In genomic region chr19:38949580-38950367, GRCh38 we compare ENCODE assay signal across 8 cellular contexts. TPM values are rescaled to one million over a fixed set of nuclear protein-coding genes. Genes with fewer than 3 reads are reported as not detected.
DNase-seq lines count a peak whose midpoint lies in the region; ATAC-seq, FAIRE-seq and TF ChIP-seq lines count a peak whose summit lies in the region.

No MANE protein-coding gene starts in this region.

- ATAC-seq in naive thymus-derived CD8-positive, alpha-beta T cell: peak; percentile 96
- ATAC-seq in GM21529 (IDR thresholded peaks at IDR 0.05; ENCODE audit: unreplicated experiment): no peak
- no peak for ATAC-seq in GM21737 (IDR thresholded peaks at IDR 0.05; ENCODE audit: unreplicated experiment)

- TF ChIP-seq POLR2A in GM12892 (IDR thresholded peaks at IDR 0.05; ENCODE audit: low read depth, low read length): no peak

- intact Hi-C loops in activated T-helper 1 cell treated with anti-CD3 and anti-CD28 coated beads, Interleukin-12 subunit alpha, Interleukin-12 subunit beta, Interleukin-2, Interleukin-4 antibody, amounts not matched to agents 30 ng/mL and 10 ng/mL and 1 ng/mL, durations not matched to agents 14 hours and 24 hours and 36 hours (cut with micrococcal nuclease): loop anchor here (1.0 kb wide), 1 partner anchor 18 kb away; no protein-coding TSS in a partner anchor

- no peaks in the 10 kb centered on the region for H3K27me3 ChIP-seq in fibroblast of lung (ENCODE audit: control insufficient read depth, insufficient read depth, low read length)

- peaks cover 2% of the 10 kb centered on the region for H3K36me3 ChIP-seq in fibroblast of lung (ENCODE audit: control insufficient read depth, insufficient read depth, low read length)

- H3K9me3 Mint-ChIP-seq in activated T-helper 1 cell treated with anti-CD3 and anti-CD28 coated beads, Interleukin-12 subunit alpha, Interleukin-12 subunit beta, Interleukin-2, Interleukin-4 antibody, amounts not matched to agents 30 ng/mL and 10 ng/mL and 1 ng/mL, durations not matched to agents 14 hours and 24 hours and 36 hours: no peaks in the 10 kb centered on the region
- no peaks in the 10 kb centered on the region for H3K9me3 Mint-ChIP-seq in naive thymus-derived CD8-positive, alpha-beta T cell

- no peaks in the 10 kb centered on the region for H3K9me3 ChIP-seq in fibroblast of lung (ENCODE audit: control insufficient read depth, insufficient read depth, low read depth, low read length)

- H4K20me1 ChIP-seq in fibroblast of lung (ENCODE audit: control insufficient read depth, extremely low read depth, insufficient read depth, low read length): no peaks in the 10 kb centered on the region

- H3K4me1 Mint-ChIP-seq in activated T-helper 1 cell treated with anti-CD3 and anti-CD28 coated beads, Interleukin-12 subunit alpha, Interleukin-12 subunit beta, Interleukin-2, Interleukin-4 antibody, amounts not matched to agents 30 ng/mL and 10 ng/mL and 1 ng/mL, durations not matched to agents 14 hours and 24 hours and 36 hours (ENCODE audit: low read depth): peaks cover 15% of the 10 kb centered on the region
- H3K4me1 Mint-ChIP-seq in naive thymus-derived CD8-positive, alpha-beta T cell: peaks cover 6 to 20% (median 14%) of the 10 kb centered on the region in 4 donors

- POLR2A ChIA-PET in naive thymus-derived CD8-positive, alpha-beta T cell (lab: Charles Lee): no interaction called here

- FAIRE-seq in GM12892 (lab: Jason Lieb, UNC): no peak

- no peak overlapping the region for H3K27ac ChIP-seq in fibroblast of lung (ENCODE audit: insufficient read depth, low read length)

- TF ChIP-seq CTCF in fibroblast of lung (conservative IDR thresholded peaks at IDR 0.05 in 1 of 2, IDR thresholded peaks at IDR 0.05 in 1 of 2; ENCODE audit: low read depth in 1 of 2, low read length in 2 of 2): no peak

- H3K79me2 ChIP-seq in fibroblast of lung (ENCODE audit: control insufficient read depth, insufficient read depth, low read length): no peaks in the 10 kb centered on the region

- H3K4me2 ChIP-seq in fibroblast of lung (ENCODE audit: extremely low read depth, insufficient read depth, low read length): peak overlapping the region; percentile 64

- H3K27me3 Mint-ChIP-seq in activated T-helper 1 cell treated with anti-CD3 and anti-CD28 coated beads, Interleukin-12 subunit alpha, Interleukin-12 subunit beta, Interleukin-2, Interleukin-4 antibody, amounts not matched to agents 30 ng/mL and 10 ng/mL and 1 ng/mL, durations not matched to agents 14 hours and 24 hours and 36 hours (ENCODE audit: insufficient read depth): peaks cover 21% of the 10 kb centered on the region
- peaks cover 9 to 28% (median 20%) of the 10 kb centered on the region in 5 donors for H3K27me3 Mint-ChIP-seq in naive thymus-derived CD8-positive, alpha-beta T cell

- H3K4me3 Mint-ChIP-seq in activated T-helper 1 cell treated with anti-CD3 and anti-CD28 coated beads, Interleukin-12 subunit alpha, Interleukin-12 subunit beta, Interleukin-2, Interleukin-4 antibody, amounts not matched to agents 30 ng/mL and 10 ng/mL and 1 ng/mL, durations not matched to agents 14 hours and 24 hours and 36 hours: peak overlapping the region; percentile 59
- H3K4me3 Mint-ChIP-seq in naive thymus-derived CD8-positive, alpha-beta T cell: peak overlapping the region; percentile 42 to 80 (median 66)

- peak overlapping the region; percentile 33 for H2AFZ ChIP-seq in fibroblast of lung (ENCODE audit: low read length)

- DNase-seq in GM12892 (ENCODE audit: insufficient read length) (peak; percentile 68), NCI-H69 (lab: John Stamatoyannopoulos, UW) (peak; percentile 88), fibroblast of lung (ENCODE audit: low read depth in 2 of 2) (peak; percentile 60 to 82)
- DNase-seq in activated T-helper 1 cell treated with anti-CD3 and anti-CD28 coated beads, Interleukin-12 subunit alpha, Interleukin-12 subunit beta, Interleukin-2, Interleukin-4 antibody, amounts not matched to agents 30 ng/mL and 10 ng/mL and 1 ng/mL, durations not matched to agents 14 hours and 24 hours and 36 hours (ENCODE audit: low spot score): peak; percentile 79
- DNase-seq in naive thymus-derived CD8-positive, alpha-beta T cell: peak; percentile 36 to 85 (median 76)
- peak; percentile 79 for DNase-seq in stimulated activated CD8-positive, alpha-beta memory T cell treated with anti-CD3 and anti-CD28 coated beads, Interleukin-4, amount 100 ng/mL, for 24 hours (ENCODE audit: low read depth)

- no peaks in the 10 kb centered on the region for H3K4me1 ChIP-seq in fibroblast of lung (ENCODE audit: control insufficient read depth, extremely low read depth, insufficient read depth, low read length)

- no peak overlapping the region for H3K27ac Mint-ChIP-seq in activated T-helper 1 cell treated with anti-CD3 and anti-CD28 coated beads, Interleukin-12 subunit alpha, Interleukin-12 subunit beta, Interleukin-2, Interleukin-4 antibody, amounts not matched to agents 30 ng/mL and 10 ng/mL and 1 ng/mL, durations not matched to agents 14 hours and 24 hours and 36 hours
- H3K27ac Mint-ChIP-seq in naive thymus-derived CD8-positive, alpha-beta T cell: peak overlapping the region in 2 of 10 donors; percentile 22 to 67

- no peak overlapping the region for H3K9ac ChIP-seq in fibroblast of lung (ENCODE audit: insufficient read depth, low read length)

- H3K36me3 Mint-ChIP-seq in activated T-helper 1 cell treated with anti-CD3 and anti-CD28 coated beads, Interleukin-12 subunit alpha, Interleukin-12 subunit beta, Interleukin-2, Interleukin-4 antibody, amounts not matched to agents 30 ng/mL and 10 ng/mL and 1 ng/mL, durations not matched to agents 14 hours and 24 hours and 36 hours (ENCODE audit: low read depth): no peaks in the 10 kb centered on the region
- H3K36me3 Mint-ChIP-seq in naive thymus-derived CD8-positive, alpha-beta T cell: no peaks in the 10 kb centered on the region

- H3K4me3 ChIP-seq in fibroblast of lung (replicated peaks in 1 of 4; ENCODE audit: control extremely low read depth in 1 of 4, insufficient read depth in 1 of 4, low read depth in 3 of 4, low read length in 4 of 4): peak overlapping the region in 2 of 4 experiments; percentile 14 to 16

RNA-seq across cellular contexts. Expression of gene MRPS12, which starts 19.0 kb away (rescaled TPM):
- polyA plus RNA-seq in GM12892 (2012; ENCODE audit: missing spikeins): 29.3 TPM
- total RNA-seq in activated T-helper 1 cell treated with anti-CD3 and anti-CD28 coated beads, Interleukin-12 subunit alpha, Interleukin-12 subunit beta, Interleukin-2, Interleukin-4 antibody, amounts not matched to agents 30 ng/mL and 10 ng/mL and 1 ng/mL, durations not matched to agents 14 hours and 24 hours and 36 hours: 118 and 120 TPM in 2 replicates
- total RNA-seq in fibroblast of lung: 21.8 and 22.3 TPM in 2 replicates
- polyA plus RNA-seq in fibroblast of lung: 14.7 and 20.1 TPM in 2 replicates
- 37.9 and 57.5 TPM in 2 replicates for polyA plus RNA-seq in fibroblast of lung (2012)
- 11.3 and 32.9 TPM in 2 replicates for polyA minus RNA-seq in fibroblast of lung (ENCODE audit: low replicate concordance)
- total RNA-seq in naive thymus-derived CD8-positive, alpha-beta T cell: 10 to 100 TPM; 25.6 to 28.4 TPM
- polyA plus RNA-seq in naive thymus-derived CD8-positive, alpha-beta T cell: 10 to 100 TPM; 71.7 to 87.7 (median 85.1) TPM

RNA-seq across cellular contexts. Expression of gene SARS2, which starts 19.2 kb away (rescaled TPM):
- polyA plus RNA-seq in GM12892 (2012; ENCODE audit: missing spikeins): 18.7 TPM
- 36.5 and 38.4 TPM in 2 replicates for total RNA-seq in activated T-helper 1 cell treated with anti-CD3 and anti-CD28 coated beads, Interleukin-12 subunit alpha, Interleukin-12 subunit beta, Interleukin-2, Interleukin-4 antibody, amounts not matched to agents 30 ng/mL and 10 ng/mL and 1 ng/mL, durations not matched to agents 14 hours and 24 hours and 36 hours
- 5.6 and 10.4 TPM in 2 replicates for total RNA-seq in fibroblast of lung
- polyA plus RNA-seq in fibroblast of lung: 7.2 and 10.1 TPM in 2 replicates
- polyA plus RNA-seq in fibroblast of lung (2012): 13.1 and 17.0 TPM in 2 replicates
- polyA minus RNA-seq in fibroblast of lung (ENCODE audit: low replicate concordance): 17.2 and 19.9 TPM in 2 replicates
- total RNA-seq in naive thymus-derived CD8-positive, alpha-beta T cell: 10 to 100 TPM; 31.5 to 31.8 TPM
- polyA plus RNA-seq in naive thymus-derived CD8-positive, alpha-beta T cell: 10 to 100 TPM in 2 of 3 donors, 1 to 10 TPM in 1; 8.8 to 14.9 (median 14.3) TPM

RNA-seq across cellular contexts. Expression of gene FBXO17, which starts 25.8 kb away (rescaled TPM):
- polyA plus RNA-seq in GM12892 (2012; ENCODE audit: missing spikeins): 3.0 TPM
- total RNA-seq in activated T-helper 1 cell treated with anti-CD3 and anti-CD28 coated beads, Interleukin-12 subunit alpha, Interleukin-12 subunit beta, Interleukin-2, Interleukin-4 antibody, amounts not matched to agents 30 ng/mL and 10 ng/mL and 1 ng/mL, durations not matched to agents 14 hours and 24 hours and 36 hours: 0.10 TPM in 1 of 2 replicates, not detected in the other
- total RNA-seq in fibroblast of lung: 25.8 and 26.7 TPM in 2 replicates
- polyA plus RNA-seq in fibroblast of lung: 9.8 and 10.2 TPM in 2 replicates
- polyA plus RNA-seq in fibroblast of lung (2012): 18.8 and 19.8 TPM in 2 replicates
- polyA minus RNA-seq in fibroblast of lung (ENCODE audit: low replicate concordance): 14.9 and 16.3 TPM in 2 replicates
- total RNA-seq in naive thymus-derived CD8-positive, alpha-beta T cell: not detected
- not detected for polyA plus RNA-seq in naive thymus-derived CD8-positive, alpha-beta T cell

RNA-seq across cellular contexts. Expression of gene CCER2, which starts 37.8 kb away (rescaled TPM):
- polyA plus RNA-seq in GM12892 (2012; ENCODE audit: missing spikeins): 0.70 TPM
- total RNA-seq in activated T-helper 1 cell treated with anti-CD3 and anti-CD28 coated beads, Interleukin-12 subunit alpha, Interleukin-12 subunit beta, Interleukin-2, Interleukin-4 antibody, amounts not matched to agents 30 ng/mL and 10 ng/mL and 1 ng/mL, durations not matched to agents 14 hours and 24 hours and 36 hours: 0.67 and 0.88 TPM in 2 replicates
- not detected in 2 replicates for total RNA-seq in fibroblast of lung
- 0.06 TPM in 1 of 2 replicates, not detected in the other for polyA plus RNA-seq in fibroblast of lung
- 0.28 TPM in 1 of 2 replicates, not detected in the other for polyA plus RNA-seq in fibroblast of lung (2012)
- not detected in 2 replicates for polyA minus RNA-seq in fibroblast of lung (ENCODE audit: low replicate concordance)
- 1 to 10 TPM; 1.6 to 2.7 TPM for total RNA-seq in naive thymus-derived CD8-positive, alpha-beta T cell
- not detected for polyA plus RNA-seq in naive thymus-derived CD8-positive, alpha-beta T cell

RNA-seq across cellular contexts. Expression of gene NFKBIB, which starts 50.0 kb away (rescaled TPM):
- 9.8 TPM for polyA plus RNA-seq in GM12892 (2012; ENCODE audit: missing spikeins)
- total RNA-seq in activated T-helper 1 cell treated with anti-CD3 and anti-CD28 coated beads, Interleukin-12 subunit alpha, Interleukin-12 subunit beta, Interleukin-2, Interleukin-4 antibody, amounts not matched to agents 30 ng/mL and 10 ng/mL and 1 ng/mL, durations not matched to agents 14 hours and 24 hours and 36 hours: 98.1 and 102 TPM in 2 replicates
- 8.2 and 10.9 TPM in 2 replicates for total RNA-seq in fibroblast of lung
- polyA plus RNA-seq in fibroblast of lung: 8.3 and 9.8 TPM in 2 replicates
- 15.1 and 19.8 TPM in 2 replicates for polyA plus RNA-seq in fibroblast of lung (2012)
- 2.6 and 4.3 TPM in 2 replicates for polyA minus RNA-seq in fibroblast of lung (ENCODE audit: low replicate concordance)
- 10 to 100 TPM; 23.6 to 25.2 TPM for total RNA-seq in naive thymus-derived CD8-positive, alpha-beta T cell
- polyA plus RNA-seq in naive thymus-derived CD8-positive, alpha-beta T cell: 10 to 100 TPM in 1 of 3 donors, 1 to 10 TPM in 2; 7.9 to 12.9 (median 9.5) TPM

Comparison
In these comparisons a context has a peak if more than half of its experiments do, and no peak if none do; other contexts are left out.
1. ATAC-seq: peak in naive thymus-derived CD8-positive, alpha-beta T cell (2 of 2); none in GM21529 (single experiment) and GM21737 (single experiment).
2. RNA of gene FBXO17, which starts 25.8 kb away (total RNA-seq): 25.8 to 26.7 TPM in fibroblast of lung; 0.10 TPM in activated T-helper 1 cell treated with anti-CD3 and anti-CD28 coated beads, Interleukin-12 subunit alpha, Interleukin-12 subunit beta, Interleukin-2, Interleukin-4 antibody, amounts not matched to agents 30 ng/mL and 10 ng/mL and 1 ng/mL, durations not matched to agents 14 hours and 24 hours and 36 hours and not detected in naive thymus-derived CD8-positive, alpha-beta T cell; every median in the first group is over 10 times any median in the second.
3. Peak in every context shown above with its lines, with median percentiles within 50 percentile points of each other: DNase-seq.